Comparison of ENCODE assay signal across 9 cellular contexts in genomic region chr11:130124096-130124495, GRCh38. TPM values are rescaled to one million over a fixed set of nuclear protein-coding genes. Genes with fewer than 3 reads are reported as not detected.
DNase-seq lines count a peak whose midpoint lies in the region; ATAC-seq and TF ChIP-seq lines count a peak whose summit lies in the region.
"Had no signal": no experiment of that assay in that cellular context is flagged by ENCODE, and none has a peak within 500 bp of the region (broad histone marks: within the 10 kb centered on the region; RNA-seq: fewer than 3 reads in every experiment).

No MANE protein-coding gene starts in this region.

- TF ChIP-seq CTCF in fibroblast of villous mesenchyme (IDR thresholded peaks at IDR 0.05; ENCODE audit: insufficient read depth, low read depth, low read length) (no peak), retinal pigment epithelial cell (conservative IDR thresholded peaks at IDR 0.05; ENCODE audit: low read depth, low read length) (no peak)

- no peak overlapping the region for H3K4me3 ChIP-seq in fibroblast of villous mesenchyme (ENCODE audit: low read depth, low read length)
- no peak overlapping the region for H3K4me3 ChIP-seq in retinal pigment epithelial cell (ENCODE audit: low read length)
- H3K4me3 ChIP-seq: SK-N-MC had no signal

- DNase-seq in GM04504 (ENCODE audit: low read depth) (peak; percentile 85), SKM-1 treated with dmso at 0.1 percent for 144 hours (lab: John Stamatoyannopoulos, UW; ENCODE audit: unreplicated experiment) (peak; percentile 98), fibroblast of villous mesenchyme (ENCODE audit: low read depth) (peak; percentile 91), retinal pigment epithelial cell (ENCODE audit: low read depth) (peak; percentile 75), inferior parietal cortex (ENCODE audit: extremely low spot score) (no peak)

- ATAC-seq in HG02938 (IDR thresholded peaks at IDR 0.05; ENCODE audit: unreplicated experiment) (no peak), GM21390 (IDR thresholded peaks at IDR 0.05; ENCODE audit: unreplicated experiment) (no peak), GM18868 (IDR thresholded peaks at IDR 0.05; ENCODE audit: unreplicated experiment) (no peak)

RNA-seq across cellular contexts. Expression of gene ST14, which starts 35.5 kb away (rescaled TPM):
- total RNA-seq in fibroblast of villous mesenchyme = under 0.01 TPM in 1 of 2 replicates, not detected in the other

RNA-seq across cellular contexts. Expression of gene APLP2, which starts 54.4 kb away (rescaled TPM):
- total RNA-seq in fibroblast of villous mesenchyme = 180 and 278 TPM in 2 replicates
